In genomic region chr9:114930063-114930812, GRCh38 we compare ENCODE assay signal across 9 cellular contexts. TPM values are rescaled to one million over a fixed set of nuclear protein-coding genes. Genes with fewer than 3 reads are reported as not detected.
DNase-seq lines count a peak whose midpoint lies in the region; ATAC-seq and TF ChIP-seq lines count a peak whose summit lies in the region.
"Had no signal": no experiment of that assay in that cellular context is flagged by ENCODE, and none has a peak within 500 bp of the region (broad histone marks: within the 10 kb centered on the region; RNA-seq: fewer than 3 reads in every experiment).

Gene TNFSF8 (minus strand): TSS chr9:114930591. CDS start chr9:114930303, 288 bp downstream.

- H3K27me3 ChIP-seq in SK-N-SH (ENCODE audit: insufficient read depth) (peaks cover 51% of the 10 kb centered on the region), mesenchymal stem cell (ENCODE audit: control insufficient read depth in 1 of 2, insufficient read depth in 1 of 2, low read length in 2 of 2) (peaks cover 0 to 5% of the 10 kb centered on the region in 2 experiments), mammary epithelial cell (ENCODE audit: insufficient read depth, low read length) (peaks cover 2% of the 10 kb centered on the region)

- no peak within 1 kb of the TSS for H2BK120ac ChIP-seq in mesenchymal stem cell (ENCODE audit: low read depth, low read length)

- H4K8ac ChIP-seq in mesenchymal stem cell (ENCODE audit: low read length): no peak within 1 kb of the TSS

- ATAC-seq in HG02870 (IDR thresholded peaks at IDR 0.05; ENCODE audit: unreplicated experiment): peak; percentile 59

- no peak within 1 kb of the TSS for H3K4me3 ChIP-seq in SK-N-SH (ENCODE audit: low read depth in 2 of 2, low read length in 1 of 2)
- no peak within 1 kb of the TSS for H3K4me3 ChIP-seq in mesenchymal stem cell (ENCODE audit: insufficient read depth in 1 of 2, low read depth in 1 of 2, low read length in 2 of 2)
- H3K4me3 ChIP-seq in mammary epithelial cell (replicated peaks in 1 of 3; ENCODE audit: insufficient read depth in 1 of 3, low read depth in 2 of 3, low read length in 3 of 3): no peak within 1 kb of the TSS

- H3K14ac ChIP-seq in mesenchymal stem cell (ENCODE audit: low read length in 2 of 2): peak within 1 kb of the TSS in 1 of 2 experiments; percentile 35

- WGBS in SK-N-SH (ENCODE audit: low lambda C conversion rate): 58% methylated on average over 23 of the region's 23 CpGs
- 88% methylated on average over 23 of the region's 23 CpGs for WGBS in mesenchymal stem cell
- WGBS in mammary epithelial cell (ENCODE audit: low coverage, missing lambda C conversion rate): 94% methylated on average over 22 of the region's 23 CpGs

- no peaks in the 10 kb centered on the region for H3K9me2 ChIP-seq in SK-N-SH

- H2BK15ac ChIP-seq in mesenchymal stem cell (ENCODE audit: low read depth, poor library complexity, severe bottlenecking): no peak within 1 kb of the TSS

- no peak within 1 kb of the TSS for H2AK5ac ChIP-seq in mesenchymal stem cell (ENCODE audit: low read length, severe bottlenecking)

- H2BK12ac ChIP-seq in mesenchymal stem cell (ENCODE audit: low read length in 2 of 2): no peak within 1 kb of the TSS

- dilution Hi-C loops in mammary epithelial cell (cut with HindIII; ENCODE audit: low sequenced_read_pairs): no loop called here

- intact Hi-C loops in head of caudate nucleus (cut with DNase I) (no loop called here), mammary epithelial cell (cut with micrococcal nuclease) (loop anchor here (10.0 kb wide), 1 partner anchor 55 kb away; no protein-coding TSS in a partner anchor)

- no peak within 1 kb of the TSS for H4K91ac ChIP-seq in mesenchymal stem cell (ENCODE audit: low read length)

- H3K4me2 ChIP-seq in SK-N-SH: no peak within 1 kb of the TSS
- no peak within 1 kb of the TSS for H3K4me2 ChIP-seq in mesenchymal stem cell (ENCODE audit: low read length, poor library complexity, severe bottlenecking)
- H3K4me2 ChIP-seq in mammary epithelial cell (ENCODE audit: insufficient read depth, low read depth, low read length): no peak within 1 kb of the TSS

- H3K9me3 ChIP-seq in SK-N-SH (no peaks in the 10 kb centered on the region), mesenchymal stem cell (ENCODE audit: control insufficient read depth, low read length) (no peaks in the 10 kb centered on the region), mammary epithelial cell (replicated peaks; ENCODE audit: insufficient read depth, low read length) (no peaks in the 10 kb centered on the region)

- no TSS peak for BruUV-seq in mammary epithelial cell (replicated peaks; lab: Mats Ljungman, UMichigan)

- no peaks in the 10 kb centered on the region for H3K4me1 ChIP-seq in SK-N-SH (ENCODE audit: control insufficient read depth in 1 of 2, insufficient read depth in 2 of 2, low read depth in 1 of 2, low read length in 1 of 2)
- no peaks in the 10 kb centered on the region for H3K4me1 ChIP-seq in mesenchymal stem cell (ENCODE audit: control insufficient read depth, insufficient read depth, low read depth, low read length)
- no peaks in the 10 kb centered on the region for H3K4me1 ChIP-seq in mammary epithelial cell (ENCODE audit: insufficient read depth, low read length)

- peak; percentile 68 to 75 for DNase-seq in activated CD4-positive, alpha-beta T cell treated with anti-CD3 and anti-CD28 coated beads, Interleukin-2, amount 50 U/mL, for 48 hours
- peak in 38 of 42 donors; percentile 5 to 72 (median 34) for DNase-seq in head of caudate nucleus
- DNase-seq in stimulated activated CD8-positive, alpha-beta memory T cell treated with anti-CD3 and anti-CD28 coated beads, Interleukin-12 subunit alpha, Interleukin-12 subunit beta, amount 100 ng/mL, for 4 hours (ENCODE audit: low read depth): peak; percentile 60
- DNase-seq in SK-N-SH: no peak
- no peak for DNase-seq in mesenchymal stem cell
- no peak for DNase-seq in mammary epithelial cell
- DNase-seq in GOT3 (lab: John Stamatoyannopoulos, UW): no peak

- TF ChIP-seq CTCF in SK-N-SH (IDR thresholded peaks at IDR 0.05) (no peak), mammary epithelial cell (conservative IDR thresholded peaks at IDR 0.05 in 1 of 2, IDR thresholded peaks at IDR 0.05 in 1 of 2; ENCODE audit: extremely low read depth in 1 of 2, insufficient read depth in 1 of 2, low read depth in 1 of 2, low read length in 2 of 2) (no peak)

- no peak within 1 kb of the TSS for H3K23ac ChIP-seq in mesenchymal stem cell (ENCODE audit: low read length in 2 of 2)

- H3K79me2 ChIP-seq in SK-N-SH (ENCODE audit: insufficient read depth): no peaks in the 10 kb centered on the region
- H3K79me2 ChIP-seq in mammary epithelial cell (ENCODE audit: insufficient read depth, low read length): no peaks in the 10 kb centered on the region

- no peak within 1 kb of the TSS for H2BK5ac ChIP-seq in mesenchymal stem cell (ENCODE audit: low read depth, low read length, poor library complexity, severe bottlenecking)

- H3K18ac ChIP-seq in mesenchymal stem cell (ENCODE audit: low read depth in 1 of 2, low read length in 2 of 2): no peak within 1 kb of the TSS

- H3K27ac ChIP-seq in SK-N-SH (ENCODE audit: low read depth in 2 of 2, low read length in 1 of 2): no peak within 1 kb of the TSS
- no peak within 1 kb of the TSS for H3K27ac ChIP-seq in mesenchymal stem cell (ENCODE audit: low read length, poor library complexity, severe bottlenecking)
- no peak within 1 kb of the TSS for H3K27ac ChIP-seq in mammary epithelial cell (ENCODE audit: insufficient read depth, low read depth, low read length)
- H3K27ac ChIP-seq: epithelial cell of prostate had no signal

- H3K9ac ChIP-seq in SK-N-SH: no peak within 1 kb of the TSS
- no peak within 1 kb of the TSS for H3K9ac ChIP-seq in mesenchymal stem cell (ENCODE audit: low read length)
- H3K9ac ChIP-seq in mammary epithelial cell (ENCODE audit: insufficient read depth, low read length): no peak within 1 kb of the TSS

- no peaks in the 10 kb centered on the region for H3K36me3 ChIP-seq in SK-N-SH (replicated peaks in 1 of 2; ENCODE audit: control insufficient read depth in 1 of 2, insufficient read depth in 2 of 2, low read length in 1 of 2)
- H3K36me3 ChIP-seq in mesenchymal stem cell (ENCODE audit: control insufficient read depth in 1 of 2, insufficient read depth in 2 of 2, low read depth in 1 of 2, low read length in 2 of 2): no peaks in the 10 kb centered on the region
- no peaks in the 10 kb centered on the region for H3K36me3 ChIP-seq in mammary epithelial cell (ENCODE audit: insufficient read depth, low read length)

- in situ Hi-C loops in mammary epithelial cell (cut with MboI; ENCODE audit: low sequenced_read_pairs in 2 of 2): no loop called here

- no peak for TF ChIP-seq EP300 in SK-N-SH (IDR thresholded peaks at IDR 0.05; ENCODE audit: borderline replicate concordance in 1 of 2, low read depth in 1 of 2, low read length in 1 of 2)

- H4K20me1 ChIP-seq in SK-N-SH (ENCODE audit: insufficient read depth): no peaks in the 10 kb centered on the region
- no peaks in the 10 kb centered on the region for H4K20me1 ChIP-seq in mammary epithelial cell (ENCODE audit: insufficient read depth, low read length)

- no peak within 1 kb of the TSS for H3K4ac ChIP-seq in mesenchymal stem cell (ENCODE audit: low read depth in 1 of 2, low read length in 2 of 2)

- POLR2A ChIA-PET in SK-N-SH (lab: Yijun Ruan, JAX): no interaction called here

- H2AFZ ChIP-seq in SK-N-SH (ENCODE audit: low read depth): no peak within 1 kb of the TSS
- H2AFZ ChIP-seq in mesenchymal stem cell (ENCODE audit: low read depth, low read length): no peak within 1 kb of the TSS
- H2AFZ ChIP-seq in mammary epithelial cell (ENCODE audit: low read depth, low read length): no peak within 1 kb of the TSS

- H3F3A ChIP-seq in SK-N-SH (replicated peaks; ENCODE audit: insufficient read depth): no peaks in the 10 kb centered on the region

- no peaks in the 10 kb centered on the region for H3K79me1 ChIP-seq in mesenchymal stem cell (replicated peaks; ENCODE audit: low read length, poor library complexity, severe bottlenecking)

- no peak for TF ChIP-seq RAD21 in SK-N-SH (IDR thresholded peaks at IDR 0.05; ENCODE audit: low read length)

- CTCF ChIA-PET in SK-N-SH (lab: Yijun Ruan, JAX) (interaction anchor here (2.0 kb wide), 1 partner anchor 10 kb away, joined by 4 read pairs; no protein-coding TSS in a partner anchor), mammary epithelial cell (lab: Charles Lee; ENCODE audit: low non-redundant PET) (no interaction called here)

TF ChIP-seq in SK-N-SH, 30 proteins besides CTCF, POLR2A, EP300 and RAD21 (continues in another document):
- TF ChIP-seq GATA2 (CRISPR knock-in tag; IDR thresholded peaks at IDR 0.05) (no peak), USF1 (IDR thresholded peaks at IDR 0.05; ENCODE audit: borderline replicate concordance, low read depth) (no peak), JUND (IDR thresholded peaks at IDR 0.05) (no peak), MEF2A (IDR thresholded peaks at IDR 0.05; ENCODE audit: borderline replicate concordance, low read depth) (no peak), SIN3A (IDR thresholded peaks at IDR 0.05; ENCODE audit: borderline replicate concordance, low read depth, low read length) (no peak), FOSL2 (IDR thresholded peaks at IDR 0.05; ENCODE audit: borderline replicate concordance, low read depth) (no peak), RXRA (IDR thresholded peaks at IDR 0.05; ENCODE audit: borderline replicate concordance, low read depth) (no peak)

RNA-seq across cellular contexts. Expression of gene TNFSF8, which starts in this region (rescaled TPM):
- not detected in 2 replicates for polyA plus RNA-seq in SK-N-SH (2012; rRNA removed)
- polyA plus RNA-seq in SK-N-SH (2012; cell fraction: cytosol; rRNA removed): not detected in 2 replicates
- polyA plus RNA-seq in SK-N-SH (2012; cell fraction: nucleus; rRNA removed): not detected in 2 replicates
- not detected for polyA plus RNA-seq in mesenchymal stem cell (2013, experiment 1 of 2)
- not detected for polyA plus RNA-seq in mesenchymal stem cell (2013, experiment 2 of 2)
- total RNA-seq in mammary epithelial cell: not detected
- not detected for polyA plus RNA-seq in mammary epithelial cell
- not detected for polyA minus RNA-seq in mammary epithelial cell

Comparison
In these comparisons a context has a peak if more than half of its experiments do, and no peak if none do; other contexts are left out.
1. DNase-seq: peak in activated CD4-positive, alpha-beta T cell treated with anti-CD3 and anti-CD28 coated beads, Interleukin-2, amount 50 U/mL, for 48 hours (2 of 2), head of caudate nucleus (38 of 42) and stimulated activated CD8-positive, alpha-beta memory T cell treated with anti-CD3 and anti-CD28 coated beads, Interleukin-12 subunit alpha, Interleukin-12 subunit beta, amount 100 ng/mL, for 4 hours (single experiment); none in SK-N-SH (single experiment), mesenchymal stem cell (single experiment), mammary epithelial cell (single experiment) and GOT3 (single experiment).